In genomic region chr16:49487746-49488145, GRCh38 we compare ENCODE assay signal across 24 cellular contexts.
A peak's percentile ranks its signal among the peaks of the same experiment; 100 is the strongest.
DNase-seq lines count a peak whose midpoint lies in the region; ATAC-seq and TF ChIP-seq lines count a peak whose summit lies in the region.
"Had no signal": no experiment of that assay in that cellular context is flagged by ENCODE, and none has a peak within 500 bp of the region (broad histone marks: within the 10 kb centered on the region; RNA-seq: fewer than 3 reads in every experiment).

No MANE protein-coding gene starts in this region.

- peaks cover 3% of the 10 kb centered on the region for H3K27me3 Mint-ChIP-seq in neural progenitor cell (ENCODE audit: insufficient read depth, low read depth)
- H3K27me3 Mint-ChIP-seq in activated CD4-positive, alpha-beta memory T cell treated with anti-CD3 and anti-CD28 coated beads for 36 hours: peaks cover 1% of the 10 kb centered on the region

- H3K36me3 Mint-ChIP-seq in neural progenitor cell: peaks cover 21% of the 10 kb centered on the region
- H3K36me3 Mint-ChIP-seq in activated CD4-positive, alpha-beta memory T cell treated with anti-CD3 and anti-CD28 coated beads for 36 hours: no peaks in the 10 kb centered on the region
- H3K36me3 Mint-ChIP-seq: IgD-negative memory B cell had no signal

- H3K4me1 ChIP-seq in RWPE2 (ENCODE audit: insufficient read depth, poor library complexity, severe bottlenecking) (no peaks in the 10 kb centered on the region), neural progenitor cell (peaks cover 16% of the 10 kb centered on the region), tibial artery (peaks cover 0 to 24% (median 16%) of the 10 kb centered on the region in 4 donors)

- no peaks in the 10 kb centered on the region for H3K9me3 ChIP-seq in RWPE2 (ENCODE audit: severe bottlenecking)
- H3K9me3 ChIP-seq in neural progenitor cell (ENCODE audit: low read depth): no peaks in the 10 kb centered on the region
- peaks cover 0 to 11% (median 8%) of the 10 kb centered on the region in 3 donors for H3K9me3 ChIP-seq in tibial artery
- no peaks in the 10 kb centered on the region for H3K9me3 ChIP-seq in MG63
- H3K9me3 ChIP-seq: BE2C had no signal

- H3K4me1 Mint-ChIP-seq in neural progenitor cell: peaks cover 20% of the 10 kb centered on the region
- H3K4me1 Mint-ChIP-seq in activated CD4-positive, alpha-beta memory T cell treated with anti-CD3 and anti-CD28 coated beads for 36 hours (ENCODE audit: low read depth): no peaks in the 10 kb centered on the region

- H3K36me3 ChIP-seq in RWPE2 (ENCODE audit: low read depth): no peaks in the 10 kb centered on the region
- no peaks in the 10 kb centered on the region for H3K36me3 ChIP-seq in neural progenitor cell
- H3K36me3 ChIP-seq in tibial artery: no peaks in the 10 kb centered on the region
- no peaks in the 10 kb centered on the region for H3K36me3 ChIP-seq in MG63
- H3K36me3 ChIP-seq: BE2C had no signal

- H3F3A ChIP-seq in neural progenitor cell (ENCODE audit: low read depth): peaks cover 18% of the 10 kb centered on the region

- H3K27me3 ChIP-seq in RWPE2 (ENCODE audit: insufficient read depth, poor library complexity, severe bottlenecking): peaks cover 4% of the 10 kb centered on the region
- H3K27me3 ChIP-seq in neural progenitor cell: peaks cover 16% of the 10 kb centered on the region
- peaks cover 0 to under 1% of the 10 kb centered on the region in 2 donors for H3K27me3 ChIP-seq in tibial artery
- H3K27me3 ChIP-seq in MG63: no peaks in the 10 kb centered on the region
- H3K27me3 ChIP-seq: BE2C had no signal

- no peak overlapping the region for H3K4me3 Mint-ChIP-seq in neural progenitor cell
- H3K4me3 Mint-ChIP-seq in activated CD4-positive, alpha-beta memory T cell treated with anti-CD3 and anti-CD28 coated beads for 36 hours: no peak overlapping the region
- H3K4me3 Mint-ChIP-seq: IgD-negative memory B cell had no signal

- H3K9me3 Mint-ChIP-seq in neural progenitor cell: peaks cover 4% of the 10 kb centered on the region
- H3K9me3 Mint-ChIP-seq in activated CD4-positive, alpha-beta memory T cell treated with anti-CD3 and anti-CD28 coated beads for 36 hours: no peaks in the 10 kb centered on the region

- H3K79me2 ChIP-seq in neural progenitor cell (ENCODE audit: low read depth): no peaks in the 10 kb centered on the region

- H3K27ac Mint-ChIP-seq in neural progenitor cell: peak overlapping the region; percentile 69
- no peak overlapping the region for H3K27ac Mint-ChIP-seq in activated CD4-positive, alpha-beta memory T cell treated with anti-CD3 and anti-CD28 coated beads for 36 hours
- H3K27ac Mint-ChIP-seq: IgD-negative memory B cell had no signal

- CTCF ChIA-PET in activated CD4-positive, alpha-beta memory T cell treated with anti-CD3 and anti-CD28 coated beads for 36 hours (lab: Charles Lee): no interaction called here

- TF ChIP-seq CTCF in RWPE2 (IDR thresholded peaks at IDR 0.05; ENCODE audit: poor library complexity, severe bottlenecking): no peak
- TF ChIP-seq CTCF in neural progenitor cell (IDR thresholded peaks at IDR 0.05): no peak
- no peak for TF ChIP-seq CTCF in tibial artery (IDR thresholded peaks at IDR 0.05)

- POLR2A ChIA-PET in activated CD4-positive, alpha-beta memory T cell treated with anti-CD3 and anti-CD28 coated beads for 36 hours (lab: Charles Lee): no interaction called here

- H4K20me1 ChIP-seq in neural progenitor cell (ENCODE audit: low read depth): peaks cover 14% of the 10 kb centered on the region

- ATAC-seq in RWPE2 (ENCODE audit: low read depth): no peak
- ATAC-seq: HCT116 had no signal

- H3K4me2 ChIP-seq in neural progenitor cell: no peak overlapping the region
- H3K4me2 ChIP-seq: KMS-11 had no signal

- DNase-seq in activated CD4-positive, CD25-positive, alpha-beta regulatory T cell treated with anti-CD3 and anti-CD28 coated beads, Interleukin-2, amount 50 U/mL, for 72 hours: peak; percentile 7
- DNase-seq in activated CD4-positive, CD25-positive, alpha-beta regulatory T cell (lab: John Stamatoyannopoulos, UW): no peak
- DNase-seq in RWPE2 (ENCODE audit: low spot score) (peak; percentile 18), neural progenitor cell (ENCODE audit: low spot score) (no peak), tibial artery (peak; percentile 16 to 17), MG63 (no peak)
- DNase-seq in stimulated activated CD4-positive, alpha-beta T cell treated with anti-CD3 and anti-CD28 coated beads, Interleukin-15, amount 100 ng/mL, for 24 hours: no peak
- DNase-seq in activated CD4-positive, alpha-beta memory T cell treated with anti-CD3 and anti-CD28 coated beads for 36 hours: no peak
- DNase-seq: 8988T, ACHN, BE2C, Calu3, DMS79 treated with DMSO at 0.1 percent for 48 hours, GF-D8, NCI-H1092, NCI-H1436, NCI-H187 treated with DMSO at 0.1 percent for 48 hours, NCI-H2171 treated with DMSO at 0.1 percent for 48 hours, NCI-H345, NCI-H510A treated with DMSO at 0.1 percent for 48 hours had no signal

- H3K27ac ChIP-seq in RWPE2 (ENCODE audit: poor library complexity, severe bottlenecking): no peak overlapping the region
- no peak overlapping the region for H3K27ac ChIP-seq in neural progenitor cell
- no peak overlapping the region for H3K27ac ChIP-seq in tibial artery
- H3K27ac ChIP-seq: HL-60, KMS-11 had no signal

- H3K4me3 ChIP-seq in RWPE2 (ENCODE audit: severe bottlenecking) (no peak overlapping the region), neural progenitor cell (no peak overlapping the region), tibial artery (no peak overlapping the region), MG63 (no peak overlapping the region)

- no peak overlapping the region for H3K9ac ChIP-seq in neural progenitor cell
- H3K9ac ChIP-seq: KMS-11 had no signal

- H2AFZ ChIP-seq in neural progenitor cell (replicated peaks): no peak overlapping the region

- intact Hi-C loops in tibial artery (cut with DNase I; ENCODE audit: low total_unique reads): loop anchor here (2.0 kb wide), 1 partner anchor 397 kb away; no protein-coding TSS in a partner anchor
- intact Hi-C loops in activated CD4-positive, alpha-beta memory T cell treated with anti-CD3 and anti-CD28 coated beads for 36 hours (cut with micrococcal nuclease): no loop called here

Comparison
In these comparisons a context has a peak if more than half of its experiments do, and no peak if none do; other contexts are left out.
1. DNase-seq: peak in activated CD4-positive, CD25-positive, alpha-beta regulatory T cell treated with anti-CD3 and anti-CD28 coated beads, Interleukin-2, amount 50 U/mL, for 72 hours (single experiment), RWPE2 (single experiment) and tibial artery (2 of 2); none in activated CD4-positive, CD25-positive, alpha-beta regulatory T cell (0 of 4), neural progenitor cell (single experiment), stimulated activated CD4-positive, alpha-beta T cell treated with anti-CD3 and anti-CD28 coated beads, Interleukin-15, amount 100 ng/mL, for 24 hours (single experiment), MG63 (single experiment) and activated CD4-positive, alpha-beta memory T cell treated with anti-CD3 and anti-CD28 coated beads for 36 hours (single experiment).